1 cellular context compared by ENCODE assay signal in the genomic region with DNA sequence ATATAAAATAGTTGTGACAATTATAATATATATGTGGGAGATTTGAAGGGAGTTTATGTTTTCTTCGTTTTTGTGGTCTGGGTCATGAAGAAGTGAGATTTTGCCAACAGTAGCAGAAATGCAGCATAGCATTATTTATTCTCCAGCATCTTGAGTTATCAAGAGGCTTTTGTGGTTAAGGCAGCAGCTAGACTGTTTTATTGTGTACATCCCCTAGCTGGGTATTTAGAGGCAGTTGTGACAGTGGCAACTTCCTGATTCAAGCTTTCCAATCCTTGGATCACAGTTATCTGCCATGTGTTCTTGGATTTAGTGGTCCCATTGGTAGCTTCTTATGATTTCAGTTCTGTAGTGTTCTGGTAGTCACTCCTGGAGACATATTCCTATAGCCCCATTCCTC.
TF ChIP-seq lines count a peak whose summit lies in the region.

No MANE protein-coding gene starts in this region.

TF ChIP-seq in GM12878, 131 proteins besides CTCF, POLR2A, EP300 and RAD21:
- TF ChIP-seq, protein P1, sequence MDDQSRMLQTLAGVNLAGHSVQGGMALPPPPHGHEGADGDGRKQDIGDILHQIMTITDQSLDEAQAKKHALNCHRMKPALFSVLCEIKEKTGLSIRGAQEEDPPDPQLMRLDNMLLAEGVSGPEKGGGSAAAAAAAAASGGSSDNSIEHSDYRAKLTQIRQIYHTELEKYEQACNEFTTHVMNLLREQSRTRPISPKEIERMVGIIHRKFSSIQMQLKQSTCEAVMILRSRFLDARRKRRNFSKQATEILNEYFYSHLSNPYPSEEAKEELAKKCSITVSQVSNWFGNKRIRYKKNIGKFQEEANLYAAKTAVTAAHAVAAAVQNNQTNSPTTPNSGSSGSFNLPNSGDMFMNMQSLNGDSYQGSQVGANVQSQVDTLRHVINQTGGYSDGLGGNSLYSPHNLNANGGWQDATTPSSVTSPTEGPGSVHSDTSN (IDR thresholded peaks at IDR 0.05; ENCODE audit: insufficient replicate concordance, low read depth, low read length): no peak
- TF ChIP-seq RUNX3 (IDR thresholded peaks at IDR 0.05; ENCODE audit: low read length): 0 out of 2 replicates have a peak, but pooled peaks have one; percentile 18
